Comparison of ENCODE assay signal across 8 cellular contexts in the genomic region with DNA sequence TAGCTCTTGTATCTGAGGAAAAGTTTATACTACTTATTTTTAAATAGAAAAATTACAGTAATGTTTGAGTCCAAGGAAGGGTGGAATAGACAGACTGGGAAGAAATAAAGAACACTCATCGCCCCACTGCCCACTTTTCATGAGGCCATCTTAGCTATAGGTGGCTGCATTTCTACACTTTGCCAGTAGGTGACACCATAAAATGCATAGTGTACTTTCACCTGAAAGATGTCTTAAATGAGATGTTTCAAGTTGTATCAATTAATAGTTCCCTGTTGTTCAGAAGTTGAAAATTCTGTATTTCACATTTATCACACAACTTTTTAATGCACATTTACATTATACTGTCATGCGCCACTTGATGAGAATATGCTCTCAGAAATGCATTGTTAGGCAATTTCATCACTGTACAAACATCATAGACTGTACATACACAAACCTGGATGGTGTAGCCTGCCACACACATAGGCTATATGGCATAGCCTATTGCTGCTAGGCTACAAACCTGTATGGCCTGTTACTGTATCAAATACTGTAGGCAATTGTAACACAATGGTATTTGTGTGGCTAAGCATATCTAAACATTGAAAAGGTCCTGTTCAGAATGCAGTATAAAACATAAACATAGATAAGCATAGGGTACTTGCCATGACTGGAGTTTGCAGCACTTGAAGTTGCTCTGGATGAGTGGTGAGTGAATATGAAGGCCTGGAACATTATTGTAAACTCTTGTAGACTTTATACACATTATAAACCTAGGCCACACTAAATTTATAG. TPM values are rescaled to one million over a fixed set of nuclear protein-coding genes. Genes with fewer than 3 reads are reported as not detected.
DNase-seq lines count a peak whose midpoint lies in the region; ATAC-seq, FAIRE-seq and TF ChIP-seq lines count a peak whose summit lies in the region.

No MANE protein-coding gene starts in this region.

- TF ChIP-seq RAD21 in Ishikawa (IDR thresholded peaks at IDR 0.05; ENCODE audit: low read depth), result peak; percentile 40; the same call in 1 of the 2 replicates

- H3K9me3 Mint-ChIP-seq in activated CD4-positive, alpha-beta T cell treated with anti-CD3 and anti-CD28 coated beads, Interleukin-2, amount 10 ng/mL, durations not matched to agents 24 days and 14 days, result no peaks in the 10 kb centered on the region
- H3K9me3 Mint-ChIP-seq in activated CD8-positive, alpha-beta T cell treated with anti-CD3 and anti-CD28 coated beads for 36 hours, result no peaks in the 10 kb centered on the region

- H4K20me1 ChIP-seq in keratinocyte (ENCODE audit: control insufficient read depth, extremely low read depth, insufficient read depth, low read length), result no peaks in the 10 kb centered on the region

- H3K9ac ChIP-seq in keratinocyte (ENCODE audit: control insufficient read depth, extremely low read depth, insufficient read depth, low read length), result no peak overlapping the region

- in situ Hi-C loops in transverse colon (cut with MboI; ENCODE audit: low pct_ligation_motif_present in 1 of 4, low pct_unique_long_range_greater_than_20kb in 1 of 4, low sequenced_read_pairs in 3 of 4), result no loop called here

- POLR2A ChIA-PET in activated CD8-positive, alpha-beta T cell treated with anti-CD3 and anti-CD28 coated beads for 36 hours (lab: Charles Lee), result no interaction called here

- CTCF ChIA-PET in activated CD8-positive, alpha-beta T cell treated with anti-CD3 and anti-CD28 coated beads for 36 hours (lab: Charles Lee), result interaction anchor here (0.7 to 2.8 kb wide), 18 partner anchors 8 to 641 kb away, joined by 3 to 13 read pairs (median 4); no protein-coding TSS in a partner anchor

- peak; percentile 69 for TF ChIP-seq CTCF in activated CD8-positive, alpha-beta T cell treated with anti-CD3 and anti-CD28 coated beads for 36 hours (IDR thresholded peaks at IDR 0.05)
- peak; percentile 67 to 80 (median 68) for TF ChIP-seq CTCF in keratinocyte (optimal IDR thresholded peaks at IDR 0.05 in 1 of 3, IDR thresholded peaks at IDR 0.05 in 1 of 3, conservative IDR thresholded peaks at IDR 0.05 in 1 of 3; ENCODE audit: extremely low read depth in 1 of 3, insufficient read depth in 2 of 3, low read length in 3 of 3)
- TF ChIP-seq CTCF in transverse colon (IDR thresholded peaks at IDR 0.05), result peak; percentile 38 to 62 (median 49)

- H3K27ac ChIP-seq in keratinocyte (ENCODE audit: control insufficient read depth, insufficient read depth, low read length) (no peak overlapping the region), transverse colon (no peak overlapping the region)

- no peak overlapping the region for H3K4me3 Mint-ChIP-seq in activated CD4-positive, alpha-beta T cell treated with anti-CD3 and anti-CD28 coated beads, Interleukin-2, amount 10 ng/mL, durations not matched to agents 24 days and 14 days
- no peak overlapping the region for H3K4me3 Mint-ChIP-seq in activated CD8-positive, alpha-beta T cell treated with anti-CD3 and anti-CD28 coated beads for 36 hours

- H3K9me3 ChIP-seq in keratinocyte (ENCODE audit: control insufficient read depth, low read depth, low read length), result no peaks in the 10 kb centered on the region
- no peaks in the 10 kb centered on the region for H3K9me3 ChIP-seq in transverse colon

- H3K27me3 Mint-ChIP-seq in activated CD4-positive, alpha-beta T cell treated with anti-CD3 and anti-CD28 coated beads, Interleukin-2, amount 10 ng/mL, durations not matched to agents 24 days and 14 days, result no peaks in the 10 kb centered on the region
- no peaks in the 10 kb centered on the region for H3K27me3 Mint-ChIP-seq in activated CD8-positive, alpha-beta T cell treated with anti-CD3 and anti-CD28 coated beads for 36 hours

- no peak for TF ChIP-seq POLR2A in transverse colon (IDR thresholded peaks at IDR 0.05)

- peak; percentile 74 for DNase-seq in activated CD4-positive, alpha-beta T cell treated with anti-CD3 and anti-CD28 coated beads, Interleukin-2, amount 10 ng/mL, durations not matched to agents 24 days and 14 days
- DNase-seq in activated CD4-positive, alpha-beta T cell treated with anti-CD3 and anti-CD28 coated beads, Interleukin-2, amount 50 U/mL, for 4 hours, result no peak
- DNase-seq in activated CD8-positive, alpha-beta T cell treated with anti-CD3 and anti-CD28 coated beads for 36 hours, result peak; percentile 26
- DNase-seq in keratinocyte (ENCODE audit: low read depth, low spot score) (no peak), transverse colon (no peak), NCI-H1092 treated with DMSO at 0.1 percent for 48 hours (lab: John Stamatoyannopoulos, UW) (no peak), middle frontal gyrus (ENCODE audit: extremely low spot score, low spot score) (no peak)

- peak; percentile 82 for ATAC-seq in activated CD8-positive, alpha-beta T cell treated with anti-CD3 and anti-CD28 coated beads for 36 hours

- H3K4me1 ChIP-seq in keratinocyte (ENCODE audit: control insufficient read depth, extremely low read depth, insufficient read depth, low read length), result no peaks in the 10 kb centered on the region
- no peaks in the 10 kb centered on the region for H3K4me1 ChIP-seq in transverse colon

- dilution Hi-C loops in keratinocyte (cut with MboI; ENCODE audit: extremely low pct_ligation_motif_present, low sequenced_read_pairs), result no loop called here

- H3K27ac Mint-ChIP-seq in activated CD4-positive, alpha-beta T cell treated with anti-CD3 and anti-CD28 coated beads, Interleukin-2, amount 10 ng/mL, durations not matched to agents 24 days and 14 days, result no peak overlapping the region
- H3K27ac Mint-ChIP-seq in activated CD8-positive, alpha-beta T cell treated with anti-CD3 and anti-CD28 coated beads for 36 hours, result no peak overlapping the region

- no peaks in the 10 kb centered on the region for H3K79me2 ChIP-seq in keratinocyte (ENCODE audit: control insufficient read depth, insufficient read depth, low read length)

- FAIRE-seq in keratinocyte (lab: Jason Lieb, UNC), result no peak

- WGBS in transverse colon (ENCODE audit: low coverage in 1 of 2), 2 donors, result 95 to 100% methylated on average over 2 of the region's 2 CpGs

- H3K9me1 ChIP-seq in keratinocyte (ENCODE audit: control insufficient read depth, extremely low read depth, insufficient read depth, low read length), result no peaks in the 10 kb centered on the region

- H3K27me3 ChIP-seq in keratinocyte (ENCODE audit: control insufficient read depth, extremely low read depth, insufficient read depth, low read length) (no peaks in the 10 kb centered on the region), transverse colon (no peaks in the 10 kb centered on the region)

- TF ChIP-seq EP300 in Ishikawa (IDR thresholded peaks at IDR 0.05; ENCODE audit: borderline replicate concordance) (no peak), transverse colon (IDR thresholded peaks at IDR 0.05; ENCODE audit: low read depth) (no peak)

- intact Hi-C loops in activated CD4-positive, alpha-beta T cell treated with anti-CD3 and anti-CD28 coated beads, Interleukin-2, amount 10 ng/mL, durations not matched to agents 24 days and 14 days (cut with micrococcal nuclease), result loop anchor here (2.0 to 5.0 kb wide), 4 partner anchors 48 to 532 kb away; partner anchors contain the start of genes NUP37 and PARPBP
- intact Hi-C loops in activated CD8-positive, alpha-beta T cell treated with anti-CD3 and anti-CD28 coated beads for 36 hours (cut with micrococcal nuclease), result loop anchor here (10.0 kb wide), 1 partner anchor 315 kb away; the partner anchor contains the start of gene IGF1
- intact Hi-C loops in transverse colon (cut with DNase I; ENCODE audit: low total_unique reads), result no loop called here

- H3K36me3 ChIP-seq in keratinocyte (ENCODE audit: control insufficient read depth in 2 of 2, extremely low read depth in 1 of 2, insufficient read depth in 2 of 2, low read length in 2 of 2) (no peaks in the 10 kb centered on the region), transverse colon (no peaks in the 10 kb centered on the region)

- no peak overlapping the region for H3K4me2 ChIP-seq in keratinocyte (ENCODE audit: control insufficient read depth, extremely low read depth, insufficient read depth, low read depth, low read length)

- no peak overlapping the region for H3K4me3 ChIP-seq in keratinocyte (ENCODE audit: control insufficient read depth in 2 of 3, extremely low read depth in 1 of 3, insufficient read depth in 2 of 3, low read depth in 1 of 3, low read length in 3 of 3)
- H3K4me3 ChIP-seq in transverse colon, result no peak overlapping the region

- no peak overlapping the region for H2AFZ ChIP-seq in keratinocyte (ENCODE audit: control insufficient read depth, low read length)

- H3K36me3 Mint-ChIP-seq in activated CD4-positive, alpha-beta T cell treated with anti-CD3 and anti-CD28 coated beads, Interleukin-2, amount 10 ng/mL, durations not matched to agents 24 days and 14 days (ENCODE audit: low read depth), result peaks cover 22% of the 10 kb centered on the region
- peaks cover 7% of the 10 kb centered on the region for H3K36me3 Mint-ChIP-seq in activated CD8-positive, alpha-beta T cell treated with anti-CD3 and anti-CD28 coated beads for 36 hours (ENCODE audit: low read depth)

- peaks cover 20% of the 10 kb centered on the region for H3K4me1 Mint-ChIP-seq in activated CD4-positive, alpha-beta T cell treated with anti-CD3 and anti-CD28 coated beads, Interleukin-2, amount 10 ng/mL, durations not matched to agents 24 days and 14 days
- H3K4me1 Mint-ChIP-seq in activated CD8-positive, alpha-beta T cell treated with anti-CD3 and anti-CD28 coated beads for 36 hours (ENCODE audit: low read depth), result peaks cover 11% of the 10 kb centered on the region

RNA-seq across cellular contexts. Expression of gene PMCH, which starts 27.5 kb away (rescaled TPM):
- 6.3 and 8.4 TPM in 2 replicates for total RNA-seq in activated CD4-positive, alpha-beta T cell treated with anti-CD3 and anti-CD28 coated beads, Interleukin-2, amount 10 ng/mL, durations not matched to agents 24 days and 14 days
- not detected for total RNA-seq in activated CD8-positive, alpha-beta T cell treated with anti-CD3 and anti-CD28 coated beads for 36 hours
- polyA plus RNA-seq in keratinocyte, result not detected in 3 replicates
- not detected for polyA plus RNA-seq in keratinocyte (2011; ENCODE audit: low read depth)
- polyA plus RNA-seq in keratinocyte (2011; cell fraction: cytosol; rRNA removed), result not detected in 2 replicates
- not detected in 2 replicates for polyA plus RNA-seq in keratinocyte (2011; cell fraction: nucleus; rRNA removed)
- polyA plus RNA-seq in keratinocyte (2012; ENCODE audit: low replicate concordance), result not detected in 2 replicates
- polyA minus RNA-seq in keratinocyte, result not detected in 3 replicates
- polyA minus RNA-seq in keratinocyte (2011; cell fraction: cytosol; rRNA and poly(A)+ RNA removed), result not detected
- polyA minus RNA-seq in keratinocyte (2011; cell fraction: nucleus; rRNA and poly(A)+ RNA removed), result not detected in 2 replicates
- not detected for total RNA-seq in transverse colon

RNA-seq across cellular contexts. Expression of gene PARPBP, which starts 50.1 kb away (rescaled TPM):
- 22.9 TPM in 2 replicates for total RNA-seq in activated CD4-positive, alpha-beta T cell treated with anti-CD3 and anti-CD28 coated beads, Interleukin-2, amount 10 ng/mL, durations not matched to agents 24 days and 14 days
- 10 to 100 TPM; 26.1 to 26.2 TPM for total RNA-seq in activated CD8-positive, alpha-beta T cell treated with anti-CD3 and anti-CD28 coated beads for 36 hours
- 3.7 to 9.1 TPM (median 4.8 TPM) in 3 replicates for polyA plus RNA-seq in keratinocyte
- polyA plus RNA-seq in keratinocyte (2011; ENCODE audit: low read depth), result 0.99 TPM
- 3.3 and 5.1 TPM in 2 replicates for polyA plus RNA-seq in keratinocyte (2011; cell fraction: cytosol; rRNA removed)
- 2.4 and 4.4 TPM in 2 replicates for polyA plus RNA-seq in keratinocyte (2011; cell fraction: nucleus; rRNA removed)
- polyA plus RNA-seq in keratinocyte (2012; ENCODE audit: low replicate concordance), result 1.3 and 5.9 TPM in 2 replicates
- 0.82 to 7.4 TPM (median 3.5 TPM) in 3 replicates for polyA minus RNA-seq in keratinocyte
- polyA minus RNA-seq in keratinocyte (2011; cell fraction: cytosol; rRNA and poly(A)+ RNA removed), result 1.3 TPM
- polyA minus RNA-seq in keratinocyte (2011; cell fraction: nucleus; rRNA and poly(A)+ RNA removed), result 2.3 and 6.7 TPM in 2 replicates
- total RNA-seq in transverse colon, result 1 to 10 TPM; 1.2 to 4.1 (median 2.4) TPM

RNA-seq across cellular contexts. Expression of gene NUP37, which starts 50.2 kb away (rescaled TPM):
- 88.1 and 97.3 TPM in 2 replicates for total RNA-seq in activated CD4-positive, alpha-beta T cell treated with anti-CD3 and anti-CD28 coated beads, Interleukin-2, amount 10 ng/mL, durations not matched to agents 24 days and 14 days
- 100 to 1,000 TPM in 1 of 2 experiments, 10 to 100 TPM in 1; 99.1 to 104 TPM for total RNA-seq in activated CD8-positive, alpha-beta T cell treated with anti-CD3 and anti-CD28 coated beads for 36 hours
- polyA plus RNA-seq in keratinocyte, result 45.0 to 89.8 TPM (median 63.1 TPM) in 3 replicates
- 65.9 TPM for polyA plus RNA-seq in keratinocyte (2011; ENCODE audit: low read depth)
- polyA plus RNA-seq in keratinocyte (2011; cell fraction: cytosol; rRNA removed), result 38.7 and 70.2 TPM in 2 replicates
- 38.9 and 56.6 TPM in 2 replicates for polyA plus RNA-seq in keratinocyte (2011; cell fraction: nucleus; rRNA removed)
- 31.1 and 40.6 TPM in 2 replicates for polyA plus RNA-seq in keratinocyte (2012; ENCODE audit: low replicate concordance)
- polyA minus RNA-seq in keratinocyte, result 5.7 to 49.8 TPM (median 24.8 TPM) in 3 replicates
- 13.0 TPM for polyA minus RNA-seq in keratinocyte (2011; cell fraction: cytosol; rRNA and poly(A)+ RNA removed)
- 7.7 and 13.4 TPM in 2 replicates for polyA minus RNA-seq in keratinocyte (2011; cell fraction: nucleus; rRNA and poly(A)+ RNA removed)
- 10 to 100 TPM in 2 of 4 donors, 1 to 10 TPM in 2; 2.6 to 19.3 (median 10.2) TPM for total RNA-seq in transverse colon

Comparison
In these comparisons a context has a peak if more than half of its experiments do, and no peak if none do; other contexts are left out.
1. DNase-seq: peak in activated CD4-positive, alpha-beta T cell treated with anti-CD3 and anti-CD28 coated beads, Interleukin-2, amount 10 ng/mL, durations not matched to agents 24 days and 14 days (single experiment) and activated CD8-positive, alpha-beta T cell treated with anti-CD3 and anti-CD28 coated beads for 36 hours (single experiment); none in activated CD4-positive, alpha-beta T cell treated with anti-CD3 and anti-CD28 coated beads, Interleukin-2, amount 50 U/mL, for 4 hours (0 of 2), keratinocyte (single experiment), transverse colon (single experiment), NCI-H1092 treated with DMSO at 0.1 percent for 48 hours (single experiment) and middle frontal gyrus (single experiment).
2. Peak in every context shown above with its lines, with median percentiles within 50 percentile points of each other: CTCF ChIP-seq.